1 cellular context compared by ENCODE assay signal in genomic region chr17:8176998-8177731, GRCh38.
TF ChIP-seq lines count a peak whose summit lies in the region.

No MANE protein-coding gene starts in this region.

TF ChIP-seq in HepG2, 621 proteins besides CTCF, POLR2A, EP300 and RAD21 (continues in another document):
- TF ChIP-seq MLX (CRISPR knock-in tag; IDR thresholded peaks at IDR 0.05) (peak; percentile 9; the same call in 1 of the 2 replicates), SNRNP70 (IDR thresholded peaks at IDR 0.05; ENCODE audit: low read depth, low read length) (no peak), TBL1XR1 (IDR thresholded peaks at IDR 0.05; ENCODE audit: borderline replicate concordance, low read length, partially characterized antibody) (no peak), ZNF710 (CRISPR knock-in tag; IDR thresholded peaks at IDR 0.05; ENCODE audit: borderline replicate concordance) (0 out of 2 replicates have a peak, but pooled peaks have one; percentile 9), GTF3A (CRISPR knock-in tag; conservative IDR thresholded peaks at IDR 0.05) (no peak), HNRNPK (IDR thresholded peaks at IDR 0.05; ENCODE audit: low read depth, low read length, poor library complexity, severe bottlenecking) (no peak), DR1 (CRISPR knock-in tag; IDR thresholded peaks at IDR 0.05) (0 out of 2 replicates have a peak, but pooled peaks have one; percentile 4), YEATS4 (CRISPR knock-in tag; IDR thresholded peaks at IDR 0.05; ENCODE audit: borderline replicate concordance) (0 out of 2 replicates have a peak, but pooled peaks have one; percentile 20), TEAD2 (CRISPR knock-in tag; IDR thresholded peaks at IDR 0.05) (no peak), NFATC3 (CRISPR knock-in tag; IDR thresholded peaks at IDR 0.05) (no peak), PRDM15 (CRISPR knock-in tag; IDR thresholded peaks at IDR 0.05) (peak; percentile 94), BCLAF1 (IDR thresholded peaks at IDR 0.05) (no peak), ZNF800 (CRISPR knock-in tag; IDR thresholded peaks at IDR 0.05) (no peak), ZNF280D (CRISPR knock-in tag; IDR thresholded peaks at IDR 0.05) (peak; percentile 62; the same call in 1 of the 2 replicates), NR2F6 (IDR thresholded peaks at IDR 0.05) (peak; percentile 56; the same call in 1 of the 2 replicates), NR2F6 (CRISPR knock-in tag; IDR thresholded peaks at IDR 0.05) (0 out of 2 replicates have a peak, but pooled peaks have one; percentile 8), ZNF775 (CRISPR knock-in tag; IDR thresholded peaks at IDR 0.05; ENCODE audit: borderline replicate concordance) (no peak), ZNF577 (CRISPR knock-in tag; IDR thresholded peaks at IDR 0.05; ENCODE audit: borderline replicate concordance, low read depth) (no peak), SNAPC4 (CRISPR knock-in tag; IDR thresholded peaks at IDR 0.05) (0 out of 2 replicates have a peak, but pooled peaks have one; percentile 15), DDIT3 (CRISPR knock-in tag; IDR thresholded peaks at IDR 0.05) (no peak), FOXP1 (IDR thresholded peaks at IDR 0.05) (no peak), FOXP1 (CRISPR knock-in tag; IDR thresholded peaks at IDR 0.05) (peak; percentile 55; the same call in 1 of the 2 replicates)
